ENCODE assay signal across 2 cellular contexts in the genomic region with DNA sequence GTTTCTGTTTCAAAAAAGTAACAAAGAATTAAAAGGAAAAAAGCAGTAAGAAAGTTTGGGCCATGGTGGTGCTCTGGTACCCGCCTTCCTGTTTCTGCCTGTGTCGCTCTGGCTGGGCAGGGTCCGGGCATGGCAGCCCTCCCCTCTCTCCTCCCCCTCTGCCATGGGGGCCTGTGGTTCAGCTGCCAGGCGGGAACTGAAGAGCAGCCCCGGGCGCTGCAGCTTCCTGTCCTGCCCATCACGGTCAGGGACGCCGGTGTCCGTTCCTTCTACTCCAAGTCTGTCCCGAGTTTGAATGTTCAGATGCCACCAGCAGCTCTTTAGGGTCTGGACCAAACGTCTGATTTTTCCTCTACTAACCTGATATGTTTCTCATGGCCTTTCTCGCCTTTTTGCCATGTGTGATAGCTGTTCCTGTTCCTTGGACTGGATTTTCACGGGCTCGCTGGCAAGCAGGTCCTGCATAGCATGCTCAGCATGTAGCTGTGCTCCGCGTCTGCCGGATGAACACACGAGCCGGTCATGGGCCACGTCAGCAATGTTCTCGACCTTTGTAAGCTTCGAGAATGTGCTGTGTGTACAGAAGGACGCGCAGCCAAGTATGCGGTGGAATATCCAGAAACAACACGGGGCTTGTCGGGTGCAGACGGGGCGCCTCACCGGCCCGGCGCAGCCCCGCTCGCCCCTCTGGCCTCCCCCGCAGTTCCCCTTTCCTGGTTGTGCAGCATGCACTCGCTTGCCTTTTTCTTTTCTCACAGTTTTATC.
TF ChIP-seq lines count a peak whose summit lies in the region.

No MANE protein-coding gene starts in this region.

TF ChIP-seq in SK-N-SH treated with all-trans-retinoic acid at 6 μM for 48 hours, 23 proteins besides CTCF, POLR2A, EP300 and RAD21 (continued from another document):
- TF ChIP-seq TOX (CRISPR knock-in tag; IDR thresholded peaks at IDR 0.05; ENCODE audit: borderline replicate concordance) (no peak), TCF4 (CRISPR knock-in tag; IDR thresholded peaks at IDR 0.05; ENCODE audit: borderline replicate concordance) (no peak)

TF ChIP-seq in GM23338, 12 proteins besides CTCF, POLR2A, EP300 and RAD21 (continued from another document):
- TF ChIP-seq, protein P1, sequence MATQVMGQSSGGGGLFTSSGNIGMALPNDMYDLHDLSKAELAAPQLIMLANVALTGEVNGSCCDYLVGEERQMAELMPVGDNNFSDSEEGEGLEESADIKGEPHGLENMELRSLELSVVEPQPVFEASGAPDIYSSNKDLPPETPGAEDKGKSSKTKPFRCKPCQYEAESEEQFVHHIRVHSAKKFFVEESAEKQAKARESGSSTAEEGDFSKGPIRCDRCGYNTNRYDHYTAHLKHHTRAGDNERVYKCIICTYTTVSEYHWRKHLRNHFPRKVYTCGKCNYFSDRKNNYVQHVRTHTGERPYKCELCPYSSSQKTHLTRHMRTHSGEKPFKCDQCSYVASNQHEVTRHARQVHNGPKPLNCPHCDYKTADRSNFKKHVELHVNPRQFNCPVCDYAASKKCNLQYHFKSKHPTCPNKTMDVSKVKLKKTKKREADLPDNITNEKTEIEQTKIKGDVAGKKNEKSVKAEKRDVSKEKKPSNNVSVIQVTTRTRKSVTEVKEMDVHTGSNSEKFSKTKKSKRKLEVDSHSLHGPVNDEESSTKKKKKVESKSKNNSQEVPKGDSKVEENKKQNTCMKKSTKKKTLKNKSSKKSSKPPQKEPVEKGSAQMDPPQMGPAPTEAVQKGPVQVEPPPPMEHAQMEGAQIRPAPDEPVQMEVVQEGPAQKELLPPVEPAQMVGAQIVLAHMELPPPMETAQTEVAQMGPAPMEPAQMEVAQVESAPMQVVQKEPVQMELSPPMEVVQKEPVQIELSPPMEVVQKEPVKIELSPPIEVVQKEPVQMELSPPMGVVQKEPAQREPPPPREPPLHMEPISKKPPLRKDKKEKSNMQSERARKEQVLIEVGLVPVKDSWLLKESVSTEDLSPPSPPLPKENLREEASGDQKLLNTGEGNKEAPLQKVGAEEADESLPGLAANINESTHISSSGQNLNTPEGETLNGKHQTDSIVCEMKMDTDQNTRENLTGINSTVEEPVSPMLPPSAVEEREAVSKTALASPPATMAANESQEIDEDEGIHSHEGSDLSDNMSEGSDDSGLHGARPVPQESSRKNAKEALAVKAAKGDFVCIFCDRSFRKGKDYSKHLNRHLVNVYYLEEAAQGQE (IDR thresholded peaks at IDR 0.05; ENCODE audit: unreplicated experiment), result no peak
- TF ChIP-seq, protein P2, sequence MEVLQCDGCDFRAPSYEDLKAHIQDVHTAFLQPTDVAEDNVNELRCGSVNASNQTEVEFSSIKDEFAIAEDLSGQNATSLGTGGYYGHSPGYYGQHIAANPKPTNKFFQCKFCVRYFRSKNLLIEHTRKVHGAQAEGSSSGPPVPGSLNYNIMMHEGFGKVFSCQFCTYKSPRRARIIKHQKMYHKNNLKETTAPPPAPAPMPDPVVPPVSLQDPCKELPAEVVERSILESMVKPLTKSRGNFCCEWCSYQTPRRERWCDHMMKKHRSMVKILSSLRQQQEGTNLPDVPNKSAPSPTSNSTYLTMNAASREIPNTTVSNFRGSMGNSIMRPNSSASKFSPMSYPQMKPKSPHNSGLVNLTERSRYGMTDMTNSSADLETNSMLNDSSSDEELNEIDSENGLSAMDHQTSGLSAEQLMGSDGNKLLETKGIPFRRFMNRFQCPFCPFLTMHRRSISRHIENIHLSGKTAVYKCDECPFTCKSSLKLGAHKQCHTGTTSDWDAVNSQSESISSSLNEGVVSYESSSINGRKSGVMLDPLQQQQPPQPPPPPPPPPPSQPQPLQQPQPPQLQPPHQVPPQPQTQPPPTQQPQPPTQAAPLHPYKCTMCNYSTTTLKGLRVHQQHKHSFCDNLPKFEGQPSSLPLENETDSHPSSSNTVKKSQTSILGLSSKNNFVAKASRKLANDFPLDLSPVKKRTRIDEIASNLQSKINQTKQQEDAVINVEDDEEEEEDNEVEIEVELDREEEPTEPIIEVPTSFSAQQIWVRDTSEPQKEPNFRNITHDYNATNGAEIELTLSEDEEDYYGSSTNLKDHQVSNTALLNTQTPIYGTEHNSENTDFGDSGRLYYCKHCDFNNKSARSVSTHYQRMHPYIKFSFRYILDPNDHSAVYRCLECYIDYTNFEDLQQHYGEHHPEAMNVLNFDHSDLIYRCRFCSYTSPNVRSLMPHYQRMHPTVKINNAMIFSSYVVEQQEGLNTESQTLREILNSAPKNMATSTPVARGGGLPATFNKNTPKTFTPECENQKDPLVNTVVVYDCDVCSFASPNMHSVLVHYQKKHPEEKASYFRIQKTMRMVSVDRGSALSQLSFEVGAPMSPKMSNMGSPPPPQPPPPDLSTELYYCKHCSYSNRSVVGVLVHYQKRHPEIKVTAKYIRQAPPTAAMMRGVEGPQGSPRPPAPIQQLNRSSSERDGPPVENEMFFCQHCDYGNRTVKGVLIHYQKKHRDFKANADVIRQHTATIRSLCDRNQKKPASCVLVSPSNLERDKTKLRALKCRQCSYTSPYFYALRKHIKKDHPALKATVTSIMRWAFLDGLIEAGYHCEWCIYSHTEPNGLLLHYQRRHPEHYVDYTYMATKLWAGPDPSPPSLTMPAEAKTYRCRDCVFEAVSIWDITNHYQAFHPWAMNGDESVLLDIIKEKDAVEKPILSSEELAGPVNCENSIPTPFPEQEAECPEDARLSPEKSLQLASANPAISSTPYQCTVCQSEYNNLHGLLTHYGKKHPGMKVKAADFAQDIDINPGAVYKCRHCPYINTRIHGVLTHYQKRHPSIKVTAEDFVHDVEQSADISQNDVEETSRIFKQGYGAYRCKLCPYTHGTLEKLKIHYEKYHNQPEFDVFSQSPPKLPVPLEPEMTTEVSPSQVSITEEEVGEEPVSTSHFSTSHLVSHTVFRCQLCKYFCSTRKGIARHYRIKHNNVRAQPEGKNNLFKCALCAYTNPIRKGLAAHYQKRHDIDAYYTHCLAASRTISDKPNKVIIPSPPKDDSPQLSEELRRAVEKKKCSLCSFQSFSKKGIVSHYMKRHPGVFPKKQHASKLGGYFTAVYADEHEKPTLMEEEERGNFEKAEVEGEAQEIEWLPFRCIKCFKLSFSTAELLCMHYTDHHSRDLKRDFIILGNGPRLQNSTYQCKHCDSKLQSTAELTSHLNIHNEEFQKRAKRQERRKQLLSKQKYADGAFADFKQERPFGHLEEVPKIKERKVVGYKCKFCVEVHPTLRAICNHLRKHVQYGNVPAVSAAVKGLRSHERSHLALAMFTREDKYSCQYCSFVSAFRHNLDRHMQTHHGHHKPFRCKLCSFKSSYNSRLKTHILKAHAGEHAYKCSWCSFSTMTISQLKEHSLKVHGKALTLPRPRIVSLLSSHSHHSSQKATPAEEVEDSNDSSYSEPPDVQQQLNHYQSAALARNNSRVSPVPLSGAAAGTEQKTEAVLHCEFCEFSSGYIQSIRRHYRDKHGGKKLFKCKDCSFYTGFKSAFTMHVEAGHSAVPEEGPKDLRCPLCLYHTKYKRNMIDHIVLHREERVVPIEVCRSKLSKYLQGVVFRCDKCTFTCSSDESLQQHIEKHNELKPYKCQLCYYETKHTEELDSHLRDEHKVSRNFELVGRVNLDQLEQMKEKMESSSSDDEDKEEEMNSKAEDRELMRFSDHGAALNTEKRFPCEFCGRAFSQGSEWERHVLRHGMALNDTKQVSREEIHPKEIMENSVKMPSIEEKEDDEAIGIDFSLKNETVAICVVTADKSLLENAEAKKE (CRISPR knock-in tag; IDR thresholded peaks at IDR 0.05), result no peak
- TF ChIP-seq, protein P3, sequence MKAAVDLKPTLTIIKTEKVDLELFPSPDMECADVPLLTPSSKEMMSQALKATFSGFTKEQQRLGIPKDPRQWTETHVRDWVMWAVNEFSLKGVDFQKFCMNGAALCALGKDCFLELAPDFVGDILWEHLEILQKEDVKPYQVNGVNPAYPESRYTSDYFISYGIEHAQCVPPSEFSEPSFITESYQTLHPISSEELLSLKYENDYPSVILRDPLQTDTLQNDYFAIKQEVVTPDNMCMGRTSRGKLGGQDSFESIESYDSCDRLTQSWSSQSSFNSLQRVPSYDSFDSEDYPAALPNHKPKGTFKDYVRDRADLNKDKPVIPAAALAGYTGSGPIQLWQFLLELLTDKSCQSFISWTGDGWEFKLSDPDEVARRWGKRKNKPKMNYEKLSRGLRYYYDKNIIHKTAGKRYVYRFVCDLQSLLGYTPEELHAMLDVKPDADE (IDR thresholded peaks at IDR 0.05), result no peak
- TF ChIP-seq ZNF331 (CRISPR knock-in tag; IDR thresholded peaks at IDR 0.05; ENCODE audit: low read depth), result no peak
- no peak for TF ChIP-seq CREB1 (CRISPR knock-in tag; IDR thresholded peaks at IDR 0.05; ENCODE audit: low read depth)
- TF ChIP-seq EZH2phosphoT487 (IDR thresholded peaks at IDR 0.05; ENCODE audit: unreplicated experiment), result no peak
TF ChIP-seq in GM23338: peak in this region for 0.
